Comparison of ENCODE assay signal across 9 cellular contexts in the genomic region with DNA sequence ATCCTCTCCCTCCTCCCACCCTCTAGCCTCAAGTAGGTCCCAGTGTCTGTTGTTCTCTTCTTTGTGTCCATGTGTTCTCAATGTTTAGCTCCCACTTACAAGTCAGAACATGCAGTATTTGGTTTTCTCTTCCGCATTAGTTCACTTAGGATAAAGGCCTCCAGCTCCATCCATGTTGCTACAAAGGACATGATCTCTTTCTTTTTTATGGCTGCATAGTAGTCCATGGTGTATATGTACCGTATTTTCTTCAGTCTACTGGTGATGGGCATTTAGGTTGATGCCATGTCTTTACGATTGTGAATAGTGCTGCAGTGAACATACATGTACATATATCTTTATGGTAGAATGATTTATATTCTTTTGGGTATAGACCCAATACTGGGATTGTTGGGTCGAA. TPM values are rescaled to one million over a fixed set of nuclear protein-coding genes. Genes with fewer than 3 reads are reported as not detected.
DNase-seq lines count a peak whose midpoint lies in the region; ATAC-seq, FAIRE-seq and TF ChIP-seq lines count a peak whose summit lies in the region.
"Had no signal": no experiment of that assay in that cellular context is flagged by ENCODE, and none has a peak within 500 bp of the region (broad histone marks: within the 10 kb centered on the region; RNA-seq: fewer than 3 reads in every experiment).

No MANE protein-coding gene starts in this region.

- ATAC-seq in heart left ventricle (no peak), left ventricle myocardium superior (no peak), HepG2 (no peak), HG03442 (IDR thresholded peaks at IDR 0.05; ENCODE audit: unreplicated experiment) (no peak)
- ATAC-seq: activated naive CD4-positive, alpha-beta T cell treated with anti-CD3 and anti-CD28 coated beads, Interleukin-2, amount 50 U/mL, for 72 hours had no signal

- TF ChIP-seq RAD21 in HepG2 (CRISPR knock-in tag; IDR thresholded peaks at IDR 0.05): no peak

- in situ Hi-C loops in HepG2 (cut with HindIII; ENCODE audit: extremely low pct_ligation_motif_present, low pct_unique_long_range_greater_than_20kb): loop anchor here (5.0 kb wide), 2 partner anchors 40 to 180 kb away; no protein-coding TSS in a partner anchor
- in situ Hi-C loops in transverse colon (cut with MboI; ENCODE audit: low pct_ligation_motif_present in 1 of 4, low pct_unique_long_range_greater_than_20kb in 1 of 4, low sequenced_read_pairs in 3 of 4): loop anchor here (10.0 kb wide), 2 partner anchors 93 to 183 kb away; no protein-coding TSS in a partner anchor

- H3K27ac ChIP-seq in heart left ventricle (peak overlapping the region; percentile 90 to 99 (median 97)), HepG2 (ENCODE audit: extremely low read length, insufficient read depth, low read length) (no peak overlapping the region), transverse colon (peak overlapping the region; percentile 91 to 99 (median 98)), WERI-Rb-1 (no peak overlapping the region)

- peak overlapping the region; percentile 99 for H3K4me3 Mint-ChIP-seq in activated T-helper 1 cell treated with anti-CD3 and anti-CD28 coated beads, Interleukin-12 subunit alpha, Interleukin-12 subunit beta, Interleukin-2, Interleukin-4 antibody, amounts not matched to agents 30 ng/mL and 10 ng/mL and 1 ng/mL, durations not matched to agents 14 hours and 24 hours and 36 hours

- TF ChIP-seq CTCF in heart left ventricle (IDR thresholded peaks at IDR 0.05) (no peak), HepG2 (CRISPR knock-in tag; IDR thresholded peaks at IDR 0.05) (no peak), transverse colon (IDR thresholded peaks at IDR 0.05) (no peak), WERI-Rb-1 (IDR thresholded peaks at IDR 0.05; ENCODE audit: low read depth, low read length) (no peak)

- no peak overlapping the region; the same call in 1 of the 2 replicates for H3K9ac ChIP-seq in HepG2 (ENCODE audit: insufficient read depth, low read depth, low read length)

- POLR2A ChIA-PET in HepG2 (lab: Yijun Ruan, JAX): interaction anchor here (2.4 kb wide), 1 partner anchor 37 kb away, joined by 16 read pairs; no protein-coding TSS in a partner anchor

- H3K27ac Mint-ChIP-seq in activated T-helper 1 cell treated with anti-CD3 and anti-CD28 coated beads, Interleukin-12 subunit alpha, Interleukin-12 subunit beta, Interleukin-2, Interleukin-4 antibody, amounts not matched to agents 30 ng/mL and 10 ng/mL and 1 ng/mL, durations not matched to agents 14 hours and 24 hours and 36 hours: no peak overlapping the region

- no peaks in the 10 kb centered on the region for H3K9me3 Mint-ChIP-seq in activated T-helper 1 cell treated with anti-CD3 and anti-CD28 coated beads, Interleukin-12 subunit alpha, Interleukin-12 subunit beta, Interleukin-2, Interleukin-4 antibody, amounts not matched to agents 30 ng/mL and 10 ng/mL and 1 ng/mL, durations not matched to agents 14 hours and 24 hours and 36 hours
- H3K9me3 Mint-ChIP-seq: activated naive CD4-positive, alpha-beta T cell treated with anti-CD3 and anti-CD28 coated beads, Interleukin-2, amount 50 U/mL, for 72 hours had no signal

- TF ChIP-seq EP300 in HepG2 (IDR thresholded peaks at IDR 0.05; ENCODE audit: low read depth in 2 of 2, low read length in 2 of 2): no peak
- TF ChIP-seq EP300 in HepG2 (CRISPR knock-in tag; IDR thresholded peaks at IDR 0.05; ENCODE audit: borderline replicate concordance): no peak
- no peak for TF ChIP-seq EP300 in transverse colon (IDR thresholded peaks at IDR 0.05; ENCODE audit: low read depth)

- peak overlapping the region; percentile 93 for H3K4me2 ChIP-seq in HepG2 (ENCODE audit: low read depth, low read length)

- BruUV-seq in HepG2 (replicated peaks; lab: Mats Ljungman, UMichigan): no TSS peak

- intact Hi-C loops in heart left ventricle (cut with DNase I): loop anchor here in 7 of 10 donors (5.0 to 10.0 kb wide), 4 partner anchors 40 to 967 kb away; no protein-coding TSS in a partner anchor
- intact Hi-C loops in left ventricle myocardium superior (cut with micrococcal nuclease): loop anchor here (5.0 to 10.0 kb wide), 2 partner anchors 185 to 283 kb away; no protein-coding TSS in a partner anchor
- intact Hi-C loops in activated T-helper 1 cell treated with anti-CD3 and anti-CD28 coated beads, Interleukin-12 subunit alpha, Interleukin-12 subunit beta, Interleukin-2, Interleukin-4 antibody, amounts not matched to agents 30 ng/mL and 10 ng/mL and 1 ng/mL, durations not matched to agents 14 hours and 24 hours and 36 hours (cut with micrococcal nuclease): loop anchor here (5.0 to 10.0 kb wide), 2 partner anchors 985 to 1297 kb away; partner anchors contain the start of genes HPS1 and R3HCC1L
- intact Hi-C loops in HepG2 (cut with micrococcal nuclease; ENCODE audit: unreplicated experiment): no loop called here
- intact Hi-C loops in transverse colon (cut with DNase I; ENCODE audit: low total_unique reads): loop anchor here (5.0 kb wide), 2 partner anchors 105 to 180 kb away; no protein-coding TSS in a partner anchor

- no peak overlapping the region for H2AFZ ChIP-seq in HepG2 (ENCODE audit: low read length)

- peaks cover 44% of the 10 kb centered on the region for H3K79me2 ChIP-seq in HepG2 (ENCODE audit: insufficient read depth, low read length)

- H3K4me3 ChIP-seq in heart left ventricle: peak overlapping the region in 11 of 12 donors; percentile 71 to 96 (median 85)
- peak overlapping the region; percentile 76 to 91 (median 83); a peak in 5 of 6 replicates for H3K4me3 ChIP-seq in HepG2 (replicated peaks in 1 of 3; ENCODE audit: insufficient read depth in 1 of 3, low read depth in 2 of 3, low read length in 3 of 3)
- peak overlapping the region in 1 of 4 donors; percentile 92 for H3K4me3 ChIP-seq in transverse colon
- no peak overlapping the region for H3K4me3 ChIP-seq in WERI-Rb-1 (ENCODE audit: low read depth, low read length)

- CTCF ChIA-PET in HepG2 (lab: Yijun Ruan, JAX; ENCODE audit: low intra/inter-chr PET ratio, low total read pairs): interaction anchor here (3.2 kb wide), 1 partner anchor 40 kb away, joined by 19 read pairs; no protein-coding TSS in a partner anchor

- H3K27me3 Mint-ChIP-seq in activated T-helper 1 cell treated with anti-CD3 and anti-CD28 coated beads, Interleukin-12 subunit alpha, Interleukin-12 subunit beta, Interleukin-2, Interleukin-4 antibody, amounts not matched to agents 30 ng/mL and 10 ng/mL and 1 ng/mL, durations not matched to agents 14 hours and 24 hours and 36 hours (ENCODE audit: insufficient read depth): peaks cover 3% of the 10 kb centered on the region

- no peaks in the 10 kb centered on the region; the same call in 1 of the 2 replicates for H4K20me1 ChIP-seq in HepG2 (ENCODE audit: insufficient read depth, low read length)

- no peak for TF ChIP-seq POLR2A in heart left ventricle (IDR thresholded peaks at IDR 0.05)
- no peak for TF ChIP-seq POLR2A in HepG2 (IDR thresholded peaks at IDR 0.05; ENCODE audit: insufficient read depth in 1 of 2, low read depth in 2 of 2, low read length in 2 of 2)
- TF ChIP-seq POLR2A in transverse colon (IDR thresholded peaks at IDR 0.05): no peak

- H3K9me3 ChIP-seq in heart left ventricle: no peaks in the 10 kb centered on the region
- no peaks in the 10 kb centered on the region for H3K9me3 ChIP-seq in HepG2 (ENCODE audit: low read length)
- H3K9me3 ChIP-seq in transverse colon: no peaks in the 10 kb centered on the region
- no peaks in the 10 kb centered on the region for H3K9me3 ChIP-seq in WERI-Rb-1 (ENCODE audit: severe bottlenecking)

- DNase-seq in heart left ventricle: no peak
- DNase-seq in left ventricle myocardium superior: no peak
- DNase-seq in activated T-helper 1 cell treated with anti-CD3 and anti-CD28 coated beads, Interleukin-12 subunit alpha, Interleukin-12 subunit beta, Interleukin-2, Interleukin-4 antibody, amounts not matched to agents 30 ng/mL and 10 ng/mL and 1 ng/mL, durations not matched to agents 14 hours and 24 hours and 36 hours (ENCODE audit: low spot score): no peak
- DNase-seq in HepG2 (ENCODE audit: low spot score): no peak
- no peak for DNase-seq in transverse colon
- DNase-seq in SKM-1 treated with dmso at 0.1 percent for 144 hours (lab: John Stamatoyannopoulos, UW; ENCODE audit: unreplicated experiment): no peak
- no peak for DNase-seq in WERI-Rb-1

- H3K4me1 ChIP-seq in heart left ventricle: peaks cover 0 to 54% (median 32%) of the 10 kb centered on the region in 12 donors
- peaks cover 49% of the 10 kb centered on the region for H3K4me1 ChIP-seq in HepG2 (ENCODE audit: insufficient read depth, low read length)
- peaks cover 12 to 65% (median 22%) of the 10 kb centered on the region in 4 donors for H3K4me1 ChIP-seq in transverse colon

- no peak for FAIRE-seq in HepG2 (lab: Jason Lieb, UNC)

- H3K27me3 ChIP-seq in heart left ventricle (no peaks in the 10 kb centered on the region), HepG2 (ENCODE audit: control insufficient read depth in 1 of 2, insufficient read depth in 2 of 2, low read length in 2 of 2) (no peaks in the 10 kb centered on the region; a peak in 1 of 5 replicates), transverse colon (no peaks in the 10 kb centered on the region), WERI-Rb-1 (ENCODE audit: insufficient read depth, low read depth, severe bottlenecking) (no peaks in the 10 kb centered on the region)

- H3K36me3 ChIP-seq in heart left ventricle (peaks cover 0 to 7% (median 0%) of the 10 kb centered on the region in 9 donors), HepG2 (replicated peaks in 1 of 2; ENCODE audit: control insufficient read depth in 1 of 2, insufficient read depth in 2 of 2, low read length in 2 of 2) (peaks cover 2 to 4% of the 10 kb centered on the region in 2 experiments; a peak in 3 of 5 replicates), transverse colon (no peaks in the 10 kb centered on the region), WERI-Rb-1 (peaks cover 2% of the 10 kb centered on the region)

- H3K36me3 Mint-ChIP-seq in activated T-helper 1 cell treated with anti-CD3 and anti-CD28 coated beads, Interleukin-12 subunit alpha, Interleukin-12 subunit beta, Interleukin-2, Interleukin-4 antibody, amounts not matched to agents 30 ng/mL and 10 ng/mL and 1 ng/mL, durations not matched to agents 14 hours and 24 hours and 36 hours (ENCODE audit: low read depth): no peaks in the 10 kb centered on the region

- 95 to 99% (median 97%) methylated on average over 4 of the region's 4 CpGs for WGBS in heart left ventricle, 4 donors
- WGBS in HepG2 (ENCODE audit: low lambda C conversion rate): 94% methylated on average over 4 of the region's 4 CpGs
- WGBS in transverse colon (ENCODE audit: low coverage in 1 of 2), 2 donors: 88 to 96% methylated on average over 4 of the region's 4 CpGs

- H3K4me1 Mint-ChIP-seq in activated T-helper 1 cell treated with anti-CD3 and anti-CD28 coated beads, Interleukin-12 subunit alpha, Interleukin-12 subunit beta, Interleukin-2, Interleukin-4 antibody, amounts not matched to agents 30 ng/mL and 10 ng/mL and 1 ng/mL, durations not matched to agents 14 hours and 24 hours and 36 hours (ENCODE audit: low read depth): peaks cover 26% of the 10 kb centered on the region

RNA-seq across cellular contexts. Expression of gene GOT1, which starts 1.6 kb away (rescaled TPM):
- total RNA-seq in heart left ventricle (100 to 1,000 TPM; 294 to 815 (median 505) TPM), left ventricle myocardium superior (587 TPM), HepG2 (2016; rRNA removed; fragmentation: Illumina TruSeq; extraction: Trizol) (102 and 138 TPM in 2 replicates), transverse colon (10 to 100 TPM; 54.5 to 94.3 (median 82.3) TPM)
- polyA plus RNA-seq in heart left ventricle (100 to 1,000 TPM; 259 to 299 TPM), HepG2 (2011; rRNA removed) (81.2 and 108 TPM in 2 replicates)
- 35.9 and 36.1 TPM in 2 replicates for total RNA-seq in activated T-helper 1 cell treated with anti-CD3 and anti-CD28 coated beads, Interleukin-12 subunit alpha, Interleukin-12 subunit beta, Interleukin-2, Interleukin-4 antibody, amounts not matched to agents 30 ng/mL and 10 ng/mL and 1 ng/mL, durations not matched to agents 14 hours and 24 hours and 36 hours
- 28.5 and 30.6 TPM in 2 replicates for total RNA-seq in HepG2 (2016; cell fraction: cytosol; rRNA removed; fragmentation: Illumina TruSeq; extraction: Trizol; ENCODE audit: low read depth)
- 105 and 133 TPM in 2 replicates for total RNA-seq in HepG2 (2016; cell fraction: insoluble cytoplasmic fraction; rRNA removed; fragmentation: Illumina TruSeq; extraction: Trizol)
- total RNA-seq in HepG2 (2016; cell fraction: membrane; rRNA removed; fragmentation: Illumina TruSeq; extraction: Trizol): 30.1 and 35.1 TPM in 2 replicates
- 41.3 and 49.6 TPM in 2 replicates for total RNA-seq in HepG2 (2016; cell fraction: nucleus; rRNA removed; fragmentation: Illumina TruSeq; extraction: Trizol)
- polyA plus RNA-seq in HepG2 (2011; cell fraction: cytosol; rRNA removed): 60.2 and 68.1 TPM in 2 replicates
- 40.4 and 52.4 TPM in 2 replicates for polyA plus RNA-seq in HepG2 (2011; cell fraction: nucleus; rRNA removed)
- 92.4 and 114 TPM in 2 replicates for polyA plus RNA-seq in HepG2 (2012)
- polyA plus RNA-seq in HepG2 (2016; cell fraction: cytosol; fragmentation: Illumina TruSeq; extraction: Trizol; ENCODE audit: low read depth): 18.3 and 21.0 TPM in 2 replicates
- 135 and 142 TPM in 2 replicates for polyA plus RNA-seq in HepG2 (2016; cell fraction: insoluble cytoplasmic fraction; fragmentation: Illumina TruSeq; extraction: Trizol; ENCODE audit: low read depth)
- polyA plus RNA-seq in HepG2 (2016; cell fraction: membrane; fragmentation: Illumina TruSeq; extraction: Trizol; ENCODE audit: low read depth): 21.5 and 28.1 TPM in 2 replicates
- 59.9 and 72.8 TPM in 2 replicates for polyA plus RNA-seq in HepG2 (2016; cell fraction: nucleus; fragmentation: Illumina TruSeq; extraction: Trizol; ENCODE audit: insufficient read depth, low read depth)
- polyA minus RNA-seq in HepG2 (2011; rRNA and poly(A)+ RNA removed; ENCODE audit: low replicate concordance): 39.6 and 69.8 TPM in 2 replicates
- polyA minus RNA-seq in HepG2 (2011; cell fraction: cytosol; rRNA and poly(A)+ RNA removed): 71.8 and 90.7 TPM in 2 replicates
- 41.1 and 59.3 TPM in 2 replicates for polyA minus RNA-seq in HepG2 (2011; cell fraction: nucleus; rRNA and poly(A)+ RNA removed)

Comparison
In these comparisons a context has a peak if more than half of its experiments do, and no peak if none do; other contexts are left out.
1. H3K27ac ChIP-seq: peak in heart left ventricle (12 of 12) and transverse colon (4 of 4); none in HepG2 (single experiment) and WERI-Rb-1 (single experiment).